In the genomic region with DNA sequence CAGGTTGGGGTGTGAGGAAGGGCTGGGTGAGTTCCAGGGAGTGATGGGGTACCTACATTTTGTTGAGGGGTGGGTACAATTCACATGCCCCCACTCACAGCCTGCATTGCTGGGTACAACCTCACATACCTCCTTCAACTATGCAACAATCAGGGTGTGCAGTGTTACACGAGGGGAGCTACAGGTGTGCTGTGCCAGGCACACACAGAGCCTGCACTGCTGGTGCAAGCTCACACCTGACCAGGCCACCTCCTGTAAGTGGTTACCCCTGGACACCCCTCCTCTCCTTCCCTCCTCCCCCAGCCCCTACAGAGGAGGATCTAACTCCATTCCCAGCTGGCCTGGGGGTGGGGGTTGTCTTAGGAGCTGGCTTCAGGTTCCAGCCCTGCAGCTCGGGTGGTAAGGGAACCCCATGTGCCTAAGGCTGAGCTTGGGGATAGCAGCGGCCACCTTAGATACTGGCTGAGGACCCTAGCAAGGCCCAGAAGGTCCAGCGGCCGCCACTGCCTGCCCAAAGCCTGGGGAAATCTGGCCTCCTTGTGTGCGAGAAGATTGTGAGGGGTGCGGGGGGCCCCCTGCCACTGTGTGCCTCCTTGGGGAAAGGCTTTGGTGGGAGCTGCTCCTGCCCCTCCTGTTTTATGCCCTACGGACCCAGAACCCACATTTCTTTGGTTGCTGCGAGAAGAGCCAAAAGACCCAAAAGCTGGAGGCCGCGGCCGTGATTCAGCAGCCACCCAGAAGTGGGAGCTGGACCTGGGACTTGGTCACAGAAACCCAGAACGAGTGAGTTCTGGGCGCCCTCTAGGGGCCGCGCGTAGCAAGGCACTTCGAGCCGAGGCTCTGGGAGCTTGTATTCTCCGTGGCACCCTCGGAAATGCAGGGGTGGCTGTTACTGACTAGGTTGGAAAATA, we compare ENCODE assay signal across 8 cellular contexts. TPM values are rescaled to one million over a fixed set of nuclear protein-coding genes. Genes with fewer than 3 reads are reported as not detected.
DNase-seq lines count a peak whose midpoint lies in the region; ATAC-seq and TF ChIP-seq lines count a peak whose summit lies in the region.

No MANE protein-coding gene starts in this region.

- H3K9me2 ChIP-seq in neural cell (ENCODE audit: insufficient read depth, low read length): no peaks in the 10 kb centered on the region

- H3K9ac ChIP-seq in neural cell (ENCODE audit: low read length): no peak overlapping the region

- peaks cover 0 to 8% (median 0%) of the 10 kb centered on the region in 4 donors for H3K4me1 ChIP-seq in Peyer's patch

- H3K9me3 Mint-ChIP-seq in activated T-cell treated with anti-CD3 and anti-CD28 coated beads, Interleukin-2, amount 50 U/mL, for 4 hours: no peaks in the 10 kb centered on the region

- H3K4me3 Mint-ChIP-seq in activated T-cell treated with anti-CD3 and anti-CD28 coated beads, Interleukin-2, amount 50 U/mL, for 4 hours: no peak overlapping the region

- H3K9me3 ChIP-seq in Peyer's patch (no peaks in the 10 kb centered on the region), neural cell (ENCODE audit: low read length) (no peaks in the 10 kb centered on the region)

- peak; percentile 88 for TF ChIP-seq RAD21 in neural cell (conservative IDR thresholded peaks at IDR 0.05)

- no peak for TF ChIP-seq EP300 in neural cell (conservative IDR thresholded peaks at IDR 0.05; ENCODE audit: poor library complexity, severe bottlenecking)

- no peak for TF ChIP-seq POLR2A in Peyer's patch (IDR thresholded peaks at IDR 0.05)

- no peaks in the 10 kb centered on the region for H3F3A ChIP-seq in neural cell (ENCODE audit: insufficient read depth, low read length, poor library complexity, severe bottlenecking)

- no peak overlapping the region for H3K4me2 ChIP-seq in neural cell (ENCODE audit: low read length)

- H3K36me3 ChIP-seq in Peyer's patch: no peaks in the 10 kb centered on the region
- H3K36me3 ChIP-seq in neural cell (ENCODE audit: insufficient read depth, low read length): no peaks in the 10 kb centered on the region

- peaks cover 25% of the 10 kb centered on the region for H3K4me1 Mint-ChIP-seq in activated T-cell treated with anti-CD3 and anti-CD28 coated beads, Interleukin-2, amount 50 U/mL, for 4 hours (ENCODE audit: low read depth)

- no peaks in the 10 kb centered on the region for H4K20me1 ChIP-seq in neural cell (ENCODE audit: insufficient read depth)

- peak; percentile 35 for DNase-seq in NK-92 treated with Interleukin-12 subunit alpha and Interleukin-12 subunit beta, amount 100 ng/mL, for 24 hours (lab: John Stamatoyannopoulos, UW)
- no peak for DNase-seq in NK-92 (lab: John Stamatoyannopoulos, UW; ENCODE audit: unreplicated experiment)
- peak; percentile 60 for DNase-seq in Jurkat, Clone E6-1 (ENCODE audit: low read depth, low spot score)
- DNase-seq in Peyer's patch: peak; percentile 76 to 91 (median 91)
- peak; percentile 80 for DNase-seq in activated T-cell treated with anti-CD3 and anti-CD28 coated beads, Interleukin-2, amount 50 U/mL, for 4 hours
- peak; percentile 64 for DNase-seq in fibroblast of gingiva (ENCODE audit: low read depth)
- DNase-seq in stimulated activated naive CD4-positive, alpha-beta T cell treated with Interleukin-2 at 50 U/mL for 16 hours (lab: John Stamatoyannopoulos, UW): peak; percentile 67

- H3K27me3 ChIP-seq in Peyer's patch (peaks cover 0 to 80% of the 10 kb centered on the region in 2 donors), neural cell (ENCODE audit: insufficient read depth, low read depth, low read length) (peaks cover 100% of the 10 kb centered on the region)

- H3K4me3 ChIP-seq in Jurkat, Clone E6-1 (ENCODE audit: low read length): no peak overlapping the region
- H3K4me3 ChIP-seq in Peyer's patch (no peak overlapping the region), neural cell (ENCODE audit: low read length) (no peak overlapping the region)

- ATAC-seq in activated T-cell treated with anti-CD3 and anti-CD28 coated beads, Interleukin-2, amount 50 U/mL, for 4 hours: peak; percentile 87

- no peaks in the 10 kb centered on the region for H3K79me2 ChIP-seq in neural cell (replicated peaks; ENCODE audit: insufficient read depth, low read length)

- no peak overlapping the region for H2AFZ ChIP-seq in neural cell (ENCODE audit: low read depth, low read length)

- H3K36me3 Mint-ChIP-seq in activated T-cell treated with anti-CD3 and anti-CD28 coated beads, Interleukin-2, amount 50 U/mL, for 4 hours (ENCODE audit: insufficient read depth): no peaks in the 10 kb centered on the region

- H3K27me3 Mint-ChIP-seq in activated T-cell treated with anti-CD3 and anti-CD28 coated beads, Interleukin-2, amount 50 U/mL, for 4 hours (ENCODE audit: low read depth): peaks cover 91% of the 10 kb centered on the region

- peak; percentile 91 to 96 (median 96) for TF ChIP-seq CTCF in Peyer's patch (IDR thresholded peaks at IDR 0.05)
- peak; percentile 95 for TF ChIP-seq CTCF in neural cell (IDR thresholded peaks at IDR 0.05; ENCODE audit: poor library complexity, severe bottlenecking)

- H3K27ac ChIP-seq in Peyer's patch: no peak overlapping the region
- no peak overlapping the region for H3K27ac ChIP-seq in neural cell (ENCODE audit: low read length)

TF ChIP-seq in neural cell, 6 proteins besides CTCF, POLR2A, EP300 and RAD21:
- TF ChIP-seq SMC3 (conservative IDR thresholded peaks at IDR 0.05; ENCODE audit: poor library complexity): peak; percentile 76
- TF ChIP-seq MXI1 (conservative IDR thresholded peaks at IDR 0.05; ENCODE audit: poor library complexity, severe bottlenecking): no peak
TF ChIP-seq in neural cell: peak in this region for 1.

RNA-seq across cellular contexts. Expression of a gene that starts 10.8 kb away (rescaled TPM):
- polyA plus RNA-seq in Jurkat, Clone E6-1 (2012; ENCODE audit: insufficient read depth, insufficient read length): not detected
- total RNA-seq in Peyer's patch: 1 to 10 TPM in 3 of 4 donors, not detected in 1; 1.6 to 4.8 (median 3.2) TPM
- not detected for total RNA-seq in activated T-cell treated with anti-CD3 and anti-CD28 coated beads, Interleukin-2, amount 50 U/mL, for 4 hours
- not detected in 2 replicates for polyA plus RNA-seq in neural cell
- polyA minus RNA-seq in neural cell: not detected in 2 replicates
